ENCODE assay signal across 19 cellular contexts in the genomic region with DNA sequence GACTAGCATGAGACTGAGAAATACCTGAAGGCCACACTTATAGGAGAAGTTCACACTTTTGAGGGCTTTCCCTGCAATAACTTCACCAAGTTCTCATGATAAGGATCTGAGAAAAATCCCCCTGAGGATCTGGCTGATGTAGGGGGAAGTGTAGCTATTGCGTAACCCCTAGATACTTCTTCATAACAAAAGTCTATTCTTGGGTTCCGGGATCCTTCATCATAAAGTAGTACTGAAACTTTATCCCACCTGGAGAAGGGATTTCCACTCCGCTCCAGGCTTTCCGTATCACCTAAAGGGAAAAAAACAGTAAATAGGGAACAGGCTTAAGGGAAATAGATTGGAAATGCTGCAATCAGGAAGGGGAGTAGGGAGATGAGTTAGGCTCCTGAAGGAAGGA. TPM values are rescaled to one million over a fixed set of nuclear protein-coding genes. Genes with fewer than 3 reads are reported as not detected.
DNase-seq lines count a peak whose midpoint lies in the region; ATAC-seq, FAIRE-seq and TF ChIP-seq lines count a peak whose summit lies in the region.
"Had no signal": no experiment of that assay in that cellular context is flagged by ENCODE, and none has a peak within 500 bp of the region (broad histone marks: within the 10 kb centered on the region; RNA-seq: fewer than 3 reads in every experiment).

No MANE protein-coding gene starts in this region.

- no peaks in the 10 kb centered on the region for H3F3A ChIP-seq in GM23338 (replicated peaks; ENCODE audit: low read depth)

- peaks cover 5% of the 10 kb centered on the region for H3K36me3 Mint-ChIP-seq in GM23338 (ENCODE audit: low read depth)
- H3K36me3 Mint-ChIP-seq: CD8-positive, alpha-beta T cell had no signal

- no peak overlapping the region for H3K9ac ChIP-seq in K562 (ENCODE audit: insufficient read depth in 1 of 2, low read depth in 2 of 2, low read length in 2 of 2)
- H3K9ac ChIP-seq: KMS-11 had no signal

- POLR2A ChIA-PET in A673 (lab: Charles Lee; ENCODE audit: low non-redundant PET) (no interaction called here), K562 (lab: Yijun Ruan, JAX) (interaction anchor here (0.9 kb wide), 1 partner anchor 8 kb away, joined by 4 read pairs; no protein-coding TSS in a partner anchor)

- H3K4me2 ChIP-seq in GM23338 (no peak overlapping the region), K562 (ENCODE audit: insufficient read depth, low read length) (no peak overlapping the region)
- H3K4me2 ChIP-seq: KMS-11 had no signal

- TF ChIP-seq CTCF in A673 (conservative IDR thresholded peaks at IDR 0.05; ENCODE audit: low read depth, low read length) = no peak
- no peak for TF ChIP-seq CTCF in GM23338 (conservative IDR thresholded peaks at IDR 0.05; ENCODE audit: low read depth in 2 of 2)
- no peak for TF ChIP-seq CTCF in K562 (IDR thresholded peaks at IDR 0.05 in 2 of 3, conservative IDR thresholded peaks at IDR 0.05 in 1 of 3; ENCODE audit: insufficient read depth in 2 of 3, low read depth in 1 of 3, low read length in 3 of 3)
- no peak for TF ChIP-seq CTCF in mucosa of descending colon (IDR thresholded peaks at IDR 0.05)

- ATAC-seq in GM23338 = no peak
- ATAC-seq in K562 = no peak
- ATAC-seq in mucosa of descending colon = no peak
- ATAC-seq: CD8-positive, alpha-beta T cell; HCT116 had no signal

- H3K36me3 ChIP-seq in A673 (ENCODE audit: insufficient read depth, low read length, poor library complexity, severe bottlenecking) = no peaks in the 10 kb centered on the region
- no peaks in the 10 kb centered on the region for H3K36me3 ChIP-seq in GM23338 (ENCODE audit: insufficient read depth)
- H3K36me3 ChIP-seq in K562 (ENCODE audit: control insufficient read depth, insufficient read depth, low read length) = no peaks in the 10 kb centered on the region
- no peaks in the 10 kb centered on the region for H3K36me3 ChIP-seq in mucosa of descending colon (ENCODE audit: low read depth)
- H3K36me3 ChIP-seq: BE2C, Peyer's patch had no signal

- no peaks in the 10 kb centered on the region; the same call in 1 of the 3 replicates for H3K4me1 Mint-ChIP-seq in GM23338

- no peak for TF ChIP-seq RAD21 in K562 (CRISPR knock-in tag; conservative IDR thresholded peaks at IDR 0.05 in 1 of 2, IDR thresholded peaks at IDR 0.05 in 1 of 2)

- no peak overlapping the region for H3K27ac ChIP-seq in A673 (ENCODE audit: low read depth, low read length, poor library complexity, severe bottlenecking)
- no peak overlapping the region for H3K27ac ChIP-seq in GM23338 (ENCODE audit: low read depth)
- H3K27ac ChIP-seq in K562 (ENCODE audit: extremely low read depth, low read depth, low read length) = no peak overlapping the region
- H3K27ac ChIP-seq: KMS-11, Peyer's patch had no signal

- H3K9me3 Mint-ChIP-seq in GM23338 = peaks cover 10% of the 10 kb centered on the region

- H3K27ac Mint-ChIP-seq in GM23338 = no peak overlapping the region
- H3K27ac Mint-ChIP-seq: CD8-positive, alpha-beta T cell had no signal

- H4K20me1 ChIP-seq in GM23338 (replicated peaks; ENCODE audit: insufficient read depth) = no peaks in the 10 kb centered on the region
- H4K20me1 ChIP-seq in K562 (replicated peaks; ENCODE audit: control insufficient read depth, insufficient read depth, low read length) = no peaks in the 10 kb centered on the region

- H3K4me3 ChIP-seq in A673 (ENCODE audit: low read depth, low read length, poor library complexity, severe bottlenecking) = no peak overlapping the region
- H3K4me3 ChIP-seq in GM23338 = no peak overlapping the region
- H3K4me3 ChIP-seq in K562 = no peak overlapping the region
- H3K4me3 ChIP-seq in mucosa of descending colon = no peak overlapping the region
- H3K4me3 ChIP-seq: Peyer's patch had no signal

- intact Hi-C loops in A673 (cut with micrococcal nuclease; ENCODE audit: unreplicated experiment) (no loop called here), K562 (cut with micrococcal nuclease) (no loop called here), mucosa of descending colon (cut with DNase I, micrococcal nuclease) (no loop called here)

- in situ Hi-C loops in K562 (cut with MboI) = no loop called here

- H3K9me3 ChIP-seq in A673 (ENCODE audit: low read depth, low read length, poor library complexity, severe bottlenecking) (peaks cover 4% of the 10 kb centered on the region), K562 (replicated peaks; ENCODE audit: control insufficient read depth, insufficient read depth, low read depth, low read length) (no peaks in the 10 kb centered on the region), mucosa of descending colon (no peaks in the 10 kb centered on the region)
- H3K9me3 ChIP-seq: BE2C, Peyer's patch had no signal

- H2AFZ ChIP-seq in GM23338 (no peak overlapping the region), K562 (ENCODE audit: low read depth, low read length) (no peak overlapping the region)

- FAIRE-seq in K562 (lab: Jason Lieb, UNC) = no peak
- FAIRE-seq: D721Med had no signal

- H3K27me3 ChIP-seq in A673 (replicated peaks; ENCODE audit: insufficient read depth, low read depth, low read length, poor library complexity) = no peaks in the 10 kb centered on the region
- H3K27me3 ChIP-seq in GM23338 (ENCODE audit: insufficient read depth) = no peaks in the 10 kb centered on the region
- H3K27me3 ChIP-seq in K562 (ENCODE audit: control insufficient read depth in 2 of 2, insufficient read depth in 2 of 2, low read length in 2 of 2) = no peaks in the 10 kb centered on the region
- H3K27me3 ChIP-seq: BE2C, Peyer's patch had no signal

- CTCF ChIA-PET in A673 (lab: Charles Lee) = no interaction called here
- CTCF ChIA-PET in K562 (lab: Yijun Ruan, JAX; ENCODE audit: low intra/inter-chr PET ratio) = no interaction called here

- no peak for TF ChIP-seq EP300 in K562 (IDR thresholded peaks at IDR 0.05; ENCODE audit: low read length)

- H3K4me1 ChIP-seq in A673 (ENCODE audit: insufficient read depth, low read length, poor library complexity, severe bottlenecking) (no peaks in the 10 kb centered on the region), GM23338 (ENCODE audit: insufficient read depth) (no peaks in the 10 kb centered on the region), K562 (replicated peaks in 1 of 2; ENCODE audit: control insufficient read depth in 2 of 2, insufficient read depth in 2 of 2, low read length in 2 of 2) (no peaks in the 10 kb centered on the region), mucosa of descending colon (ENCODE audit: low read depth) (no peaks in the 10 kb centered on the region)
- H3K4me1 ChIP-seq: BE2C, Peyer's patch had no signal

- no peaks in the 10 kb centered on the region for H3K79me2 ChIP-seq in GM23338 (replicated peaks; ENCODE audit: insufficient read depth)
- no peaks in the 10 kb centered on the region for H3K79me2 ChIP-seq in K562 (ENCODE audit: control insufficient read depth, insufficient read depth, low read length)

- H3K9me2 ChIP-seq in GM23338 (ENCODE audit: insufficient read depth) = no peaks in the 10 kb centered on the region

- BruUV-seq in A673 (replicated peaks; lab: Mats Ljungman, UMichigan) (no TSS peak), K562 (replicated peaks; lab: Mats Ljungman, UMichigan) (no TSS peak)

- no peaks in the 10 kb centered on the region for H3K27me3 Mint-ChIP-seq in GM23338 (ENCODE audit: insufficient read depth, low read depth, poor library complexity)

- WGBS in K562 (ENCODE audit: insufficient coverage, low coverage, missing lambda C conversion rate) = 70% methylated on average over 3 of the region's 4 CpGs

- no peaks in the 10 kb centered on the region for H3K9me1 ChIP-seq in K562 (ENCODE audit: control insufficient read depth, insufficient read depth, low read length)

- DNase-seq in A673 (ENCODE audit: low spot score) (peak; percentile 10), GM23338 (ENCODE audit: low spot score) (peak; percentile 34), MV-4-11 (lab: John Stamatoyannopoulos, UW) (peak; percentile 55), K562 (ENCODE audit: extremely low read depth in 1 of 4, low spot score in 3 of 4) (no peak), mucosa of descending colon (no peak), NCI-H2196 (lab: John Stamatoyannopoulos, UW; ENCODE audit: unreplicated experiment) (no peak)
- no peak for DNase-seq in stimulated activated CD4-positive, alpha-beta T cell treated with anti-CD3 and anti-CD28 coated beads, Interleukin-2, amount 100 ng/mL, for 48 hours
- DNase-seq: BE2C; CD8-positive, alpha-beta T cell; DMS79; NCI-H1417; NCI-H1930; NCI-H2171 treated with DMSO at 0.1 percent for 48 hours; NCI-H748 treated with DMSO at 0.1 percent for 48 hours; Peyer's patch; Right ventricle myocardium superior had no signal

- TF ChIP-seq POLR2A in K562 (conservative IDR thresholded peaks at IDR 0.05) = no peak

- H3K4me3 Mint-ChIP-seq in GM23338 = no peak overlapping the region
- H3K4me3 Mint-ChIP-seq: CD8-positive, alpha-beta T cell had no signal

RNA-seq across cellular contexts. Expression of a gene that starts 13.3 kb away (rescaled TPM):
- total RNA-seq in A673 (2021) (6.4 and 6.7 TPM in 2 replicates), K562 (2014; rRNA removed) (0.82 and 1.8 TPM in 2 replicates), K562 (2014; rRNA removed; fragmentation: Illumina TruSeq; extraction: Trizol) (1.6 and 2.1 TPM in 2 replicates), K562 (2015; rRNA removed; fragmentation: Illumina TruSeq; extraction: Trizol) (1.3 and 1.7 TPM in 2 replicates), K562 (2021) (1.9 and 2.7 TPM in 2 replicates), mucosa of descending colon (1 to 10 TPM; 1.3 to 4.5 (median 1.4) TPM)
- 3.7 and 5.0 TPM in 2 replicates for total RNA-seq in GM23338 (2014; rRNA removed; shearing (Covaris generic))
- polyA plus RNA-seq in GM23338 (2016; fragmentation: Nextera tagmentation; extraction: Ambion mirVana) (1.1 and 1.3 TPM in 2 replicates), K562 (2011; rRNA removed) (2.3 and 4.7 TPM in 2 replicates), K562 (2014; fragmentation: Illumina TruSeq; extraction: Trizol) (3.8 and 4.0 TPM in 2 replicates), K562 (2014; fragmentation: Nextera tagmentation; extraction: Ambion mirVana) (under 1 TPM; 0.15 TPM), K562 (2014; rRNA removed) (1.2 and 2.1 TPM in 2 replicates)
- total RNA-seq in K562 (2011; cell fraction: chromatin; rRNA removed; ENCODE audit: low replicate concordance) = 3.8 and 4.9 TPM in 2 replicates
- total RNA-seq in K562 (2011; cell fraction: nucleolus; rRNA removed) = 3.4 and 4.0 TPM in 2 replicates
- total RNA-seq in K562 (2011; cell fraction: nucleoplasm; rRNA removed) = 2.5 and 3.2 TPM in 2 replicates
- 1.8 and 4.2 TPM in 2 replicates for polyA plus RNA-seq in K562 (2011; cell fraction: cytosol; rRNA removed)
- polyA plus RNA-seq in K562 (2011; cell fraction: nucleus; rRNA removed) = 1.1 and 1.9 TPM in 2 replicates
- 2.4 and 3.0 TPM in 2 replicates for polyA plus RNA-seq in K562 (2012)
- polyA minus RNA-seq in K562 (2011; rRNA and poly(A)+ RNA removed) = 4.2 and 7.8 TPM in 2 replicates
- 1.9 and 2.6 TPM in 2 replicates for polyA minus RNA-seq in K562 (2011; cell fraction: cytosol; rRNA and poly(A)+ RNA removed)
- polyA minus RNA-seq in K562 (2011; cell fraction: nucleus; rRNA and poly(A)+ RNA removed) = 1.6 and 2.8 TPM in 2 replicates

RNA-seq across cellular contexts. Expression of a gene that starts 29.8 kb away (rescaled TPM):
- total RNA-seq in A673 (2021) (21.4 and 25.3 TPM in 2 replicates), K562 (2014; rRNA removed) (4.6 and 4.8 TPM in 2 replicates), K562 (2014; rRNA removed; fragmentation: Illumina TruSeq; extraction: Trizol) (9.5 TPM in 2 replicates), K562 (2015; rRNA removed; fragmentation: Illumina TruSeq; extraction: Trizol) (10.1 and 11.8 TPM in 2 replicates), K562 (2021) (8.6 and 9.7 TPM in 2 replicates), mucosa of descending colon (10 to 100 TPM in 1 of 3 donors, 1 to 10 TPM in 2; 5.4 to 11.9 (median 10.0) TPM)
- 10.5 and 13.6 TPM in 2 replicates for total RNA-seq in GM23338 (2014; rRNA removed; shearing (Covaris generic))
- polyA plus RNA-seq in GM23338 (2016; fragmentation: Nextera tagmentation; extraction: Ambion mirVana) (3.5 and 3.7 TPM in 2 replicates), K562 (2011; rRNA removed) (5.1 and 7.4 TPM in 2 replicates), K562 (2014; fragmentation: Illumina TruSeq; extraction: Trizol) (7.1 and 7.2 TPM in 2 replicates), K562 (2014; fragmentation: Nextera tagmentation; extraction: Ambion mirVana) (1 to 10 TPM in 1 of 2 experiments, under 1 TPM in 1; 0.94 to 1.6 TPM), K562 (2014; rRNA removed) (4.6 and 4.8 TPM in 2 replicates)
- 14.7 and 22.2 TPM in 2 replicates for total RNA-seq in K562 (2011; cell fraction: chromatin; rRNA removed; ENCODE audit: low replicate concordance)
- total RNA-seq in K562 (2011; cell fraction: nucleolus; rRNA removed) = 9.5 and 13.8 TPM in 2 replicates
- total RNA-seq in K562 (2011; cell fraction: nucleoplasm; rRNA removed) = 11.7 and 17.7 TPM in 2 replicates
- 3.9 and 5.2 TPM in 2 replicates for polyA plus RNA-seq in K562 (2011; cell fraction: cytosol; rRNA removed)
- 9.3 and 9.5 TPM in 2 replicates for polyA plus RNA-seq in K562 (2011; cell fraction: nucleus; rRNA removed)
- 3.8 and 4.0 TPM in 2 replicates for polyA plus RNA-seq in K562 (2012)
- 16.9 and 18.2 TPM in 2 replicates for polyA minus RNA-seq in K562 (2011; rRNA and poly(A)+ RNA removed)
- 7.8 and 9.3 TPM in 2 replicates for polyA minus RNA-seq in K562 (2011; cell fraction: cytosol; rRNA and poly(A)+ RNA removed)
- polyA minus RNA-seq in K562 (2011; cell fraction: nucleus; rRNA and poly(A)+ RNA removed) = 6.9 and 12.8 TPM in 2 replicates

Comparison
In these comparisons a context has a peak if more than half of its experiments do, and no peak if none do; other contexts are left out.
1. DNase-seq: peak in A673 (single experiment), GM23338 (single experiment) and MV-4-11 (single experiment); none in K562 (0 of 4), mucosa of descending colon (0 of 3), NCI-H2196 (single experiment) and stimulated activated CD4-positive, alpha-beta T cell treated with anti-CD3 and anti-CD28 coated beads, Interleukin-2, amount 100 ng/mL, for 48 hours (0 of 2).